Comparison of ENCODE assay signal across 8 cellular contexts in the genomic region with DNA sequence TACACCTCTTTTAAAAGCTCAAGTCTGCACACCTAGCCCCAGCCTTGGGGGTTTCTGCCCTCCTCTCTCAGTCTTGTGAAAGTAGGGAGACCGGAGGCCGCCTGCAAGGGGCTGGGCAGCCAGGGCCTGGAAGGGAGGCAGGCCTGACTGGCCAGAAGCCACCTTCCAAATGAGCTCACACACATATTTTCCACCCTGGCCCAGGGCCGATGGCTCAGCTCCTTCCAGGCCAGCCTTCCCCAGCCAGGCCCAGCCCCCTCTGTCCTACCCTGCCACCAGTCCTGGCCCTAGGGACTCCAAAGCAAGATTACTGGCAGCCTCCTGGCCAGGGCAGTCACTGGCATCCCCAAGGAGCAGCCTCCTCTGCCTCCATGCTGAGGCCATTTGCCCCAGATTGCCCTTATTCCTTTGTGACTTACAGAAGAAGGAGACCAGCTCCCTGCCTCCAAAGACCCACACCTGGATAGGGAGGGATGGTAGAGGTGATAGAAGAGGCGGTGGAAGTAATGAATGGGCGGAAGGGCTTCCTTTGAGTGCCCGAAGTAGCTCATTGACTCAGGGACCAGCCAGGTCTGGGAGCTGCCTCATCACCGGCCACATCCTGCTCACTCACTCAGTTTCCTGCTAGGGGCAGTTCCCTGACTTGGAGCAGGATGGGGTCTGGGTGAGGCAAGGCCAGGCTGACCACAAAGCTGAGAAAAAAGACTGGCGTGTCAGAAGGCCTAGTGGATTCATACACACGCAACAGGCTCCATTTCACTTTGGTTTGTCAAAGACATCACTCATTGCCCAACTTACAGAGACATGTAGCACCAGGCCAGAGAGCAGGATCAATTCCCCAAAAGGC. TPM values are rescaled to one million over a fixed set of nuclear protein-coding genes. Genes with fewer than 3 reads are reported as not detected.
DNase-seq lines count a peak whose midpoint lies in the region; ATAC-seq and TF ChIP-seq lines count a peak whose summit lies in the region.

No MANE protein-coding gene starts in this region.

- peaks cover 0 to 10% of the 10 kb centered on the region in 2 donors for H3K36me3 ChIP-seq in gastroesophageal sphincter

- no peak overlapping the region for H3K4me3 Mint-ChIP-seq in progenitor cell of endocrine pancreas (ENCODE audit: low read depth)

- peaks cover 6% of the 10 kb centered on the region for H3K4me1 Mint-ChIP-seq in progenitor cell of endocrine pancreas (ENCODE audit: low read depth)

- 5 to 57% methylated on average over 3 to 4 of the region's 9 CpGs for WGBS in gastroesophageal sphincter (ENCODE audit: low coverage in 1 of 2), 2 donors

- H3K27ac Mint-ChIP-seq in progenitor cell of endocrine pancreas = peak overlapping the region; percentile 41

- H3K27ac ChIP-seq in gastroesophageal sphincter = peak overlapping the region; percentile 47 to 92 (median 88)

- TF ChIP-seq POLR2A in gastroesophageal sphincter (IDR thresholded peaks at IDR 0.05) = no peak

- peaks cover 3% of the 10 kb centered on the region for H3K36me3 Mint-ChIP-seq in progenitor cell of endocrine pancreas (ENCODE audit: insufficient read depth)

- TF ChIP-seq CTCF in gastroesophageal sphincter (IDR thresholded peaks at IDR 0.05) (peak in 1 of 4 experiments; percentile 12), progenitor cell of endocrine pancreas (IDR thresholded peaks at IDR 0.05; ENCODE audit: unreplicated experiment) (no peak)

- H3K9me3 Mint-ChIP-seq in progenitor cell of endocrine pancreas (ENCODE audit: low read depth) = no peaks in the 10 kb centered on the region

- H3K4me1 ChIP-seq in gastroesophageal sphincter = peaks cover 3 to 76% (median 62%) of the 10 kb centered on the region in 3 donors

- no peak for TF ChIP-seq EP300 in gastroesophageal sphincter (IDR thresholded peaks at IDR 0.05)

- no peaks in the 10 kb centered on the region for H3K9me3 ChIP-seq in gastroesophageal sphincter

- H3K27me3 ChIP-seq in gastroesophageal sphincter = no peaks in the 10 kb centered on the region

- no peaks in the 10 kb centered on the region for H3K27me3 Mint-ChIP-seq in progenitor cell of endocrine pancreas

- DNase-seq in HT1080 (ENCODE audit: low read depth) (peak; percentile 100), progenitor cell of endocrine pancreas (ENCODE audit: low spot score, unreplicated experiment) (no peak), NCI-H1092 treated with DMSO at 0.1 percent for 48 hours (lab: John Stamatoyannopoulos, UW) (no peak), DMS79 (lab: John Stamatoyannopoulos, UW) (no peak), NCI-H69 (lab: John Stamatoyannopoulos, UW) (no peak)
- DNase-seq in activated CD4-positive, alpha-beta T cell treated with anti-CD3 and anti-CD28 coated beads, Interleukin-2, amount 50 U/mL, for 48 hours = peak; percentile 40 to 54

- ATAC-seq in gastroesophageal sphincter (peak; percentile 75), GM18868 (IDR thresholded peaks at IDR 0.05; ENCODE audit: unreplicated experiment) (no peak)

- H3K4me3 ChIP-seq in gastroesophageal sphincter = peak overlapping the region in 1 of 2 donors; percentile 1

RNA-seq across cellular contexts. Expression of a gene that starts 14.8 kb away (rescaled TPM):
- total RNA-seq in HT1080 (2014; rRNA removed; shearing (Covaris generic)) = 480 and 530 TPM in 2 replicates
- polyA plus RNA-seq in HT1080 (2015; cell fraction: cytosol; rRNA removed) = 520 and 545 TPM in 2 replicates
- 2,350 and 2,450 TPM in 2 replicates for polyA plus RNA-seq in HT1080 (2015; cell fraction: nucleus; rRNA removed)
- 100 to 1,000 TPM; 114 to 127 (median 123) TPM for total RNA-seq in gastroesophageal sphincter
- total RNA-seq in progenitor cell of endocrine pancreas = 198 and 209 TPM in 2 replicates

RNA-seq across cellular contexts. Expression of a gene that starts 20.4 kb away (rescaled TPM):
- 65.5 and 86.0 TPM in 2 replicates for total RNA-seq in HT1080 (2014; rRNA removed; shearing (Covaris generic))
- polyA plus RNA-seq in HT1080 (2015; cell fraction: cytosol; rRNA removed) = 123 and 137 TPM in 2 replicates
- polyA plus RNA-seq in HT1080 (2015; cell fraction: nucleus; rRNA removed) = 141 and 148 TPM in 2 replicates
- total RNA-seq in gastroesophageal sphincter (100 to 1,000 TPM; 123 to 257 (median 163) TPM), progenitor cell of endocrine pancreas (39.8 and 43.1 TPM in 2 replicates)

RNA-seq across cellular contexts. Expression of a gene that starts 21.5 kb away (rescaled TPM):
- total RNA-seq in HT1080 (2014; rRNA removed; shearing (Covaris generic)) = 106 and 146 TPM in 2 replicates
- polyA plus RNA-seq in HT1080 (2015; cell fraction: cytosol; rRNA removed) = 143 and 233 TPM in 2 replicates
- polyA plus RNA-seq in HT1080 (2015; cell fraction: nucleus; rRNA removed) = 118 and 121 TPM in 2 replicates
- total RNA-seq in gastroesophageal sphincter (10 to 100 TPM; 24.4 to 65.0 (median 35.0) TPM), progenitor cell of endocrine pancreas (113 and 121 TPM in 2 replicates)

RNA-seq across cellular contexts. Expression of a gene that starts 31.9 kb away (rescaled TPM):
- not detected in 2 replicates for total RNA-seq in HT1080 (2014; rRNA removed; shearing (Covaris generic))
- polyA plus RNA-seq in HT1080 (2015; cell fraction: cytosol; rRNA removed) = not detected in 2 replicates
- polyA plus RNA-seq in HT1080 (2015; cell fraction: nucleus; rRNA removed) = 0.12 TPM in 1 of 2 replicates, not detected in the other
- total RNA-seq in gastroesophageal sphincter (under 1 TPM; 0.20 to 0.93 (median 0.47) TPM), progenitor cell of endocrine pancreas (10.0 and 11.3 TPM in 2 replicates)

RNA-seq across cellular contexts. Expression of a gene that starts 35.9 kb away (rescaled TPM):
- total RNA-seq in HT1080 (2014; rRNA removed; shearing (Covaris generic)) = 1.1 and 2.0 TPM in 2 replicates
- polyA plus RNA-seq in HT1080 (2015; cell fraction: cytosol; rRNA removed) = 0.54 and 1.1 TPM in 2 replicates
- polyA plus RNA-seq in HT1080 (2015; cell fraction: nucleus; rRNA removed) = 2.6 and 3.3 TPM in 2 replicates
- total RNA-seq in gastroesophageal sphincter (10 to 100 TPM in 3 of 4 donors, 1 to 10 TPM in 1; 8.1 to 36.6 (median 23.4) TPM), progenitor cell of endocrine pancreas (6.7 and 7.7 TPM in 2 replicates)

Comparison
In these comparisons a context has a peak if more than half of its experiments do, and no peak if none do; other contexts are left out.
1. DNase-seq: peak in HT1080 (single experiment) and activated CD4-positive, alpha-beta T cell treated with anti-CD3 and anti-CD28 coated beads, Interleukin-2, amount 50 U/mL, for 48 hours (2 of 2); none in progenitor cell of endocrine pancreas (single experiment), NCI-H1092 treated with DMSO at 0.1 percent for 48 hours (single experiment), DMS79 (single experiment) and NCI-H69 (single experiment).